In genomic region chr19:10228393-10228792, GRCh38 we compare ENCODE assay signal across 12 cellular contexts. TPM values are rescaled to one million over a fixed set of nuclear protein-coding genes. Genes with fewer than 3 reads are reported as not detected.
DNase-seq lines count a peak whose midpoint lies in the region; ATAC-seq, FAIRE-seq and TF ChIP-seq lines count a peak whose summit lies in the region.
"Had no signal": no experiment of that assay in that cellular context is flagged by ENCODE, and none has a peak within 500 bp of the region (broad histone marks: within the 10 kb centered on the region; RNA-seq: fewer than 3 reads in every experiment).

No MANE protein-coding gene starts in this region.

- H3K27ac ChIP-seq in OCI-LY1 (ENCODE audit: low read depth, low read length, poor library complexity, severe bottlenecking) (peak overlapping the region; percentile 98), right atrium auricular region (peak overlapping the region; percentile 56 to 83), substantia nigra (ENCODE audit: low read depth, low read length, poor library complexity, severe bottlenecking) (peak overlapping the region; percentile 68), WERI-Rb-1 (no peak overlapping the region)

- H3K4me1 ChIP-seq in OCI-LY1 (ENCODE audit: insufficient read depth, low read length, severe bottlenecking) (peaks cover 70% of the 10 kb centered on the region), right atrium auricular region (peaks cover 0 to 50% of the 10 kb centered on the region in 2 donors)

- peak overlapping the region; percentile 96 for H3K4me3 ChIP-seq in OCI-LY1 (ENCODE audit: low read depth, low read length, poor library complexity, severe bottlenecking)
- no peak overlapping the region for H3K4me3 ChIP-seq in right atrium auricular region
- H3K4me3 ChIP-seq in WERI-Rb-1 (ENCODE audit: low read depth, low read length) = no peak overlapping the region

- H3K27me3 ChIP-seq in OCI-LY1 (ENCODE audit: insufficient read depth, low read length) (no peaks in the 10 kb centered on the region), right atrium auricular region (no peaks in the 10 kb centered on the region), WERI-Rb-1 (ENCODE audit: insufficient read depth, low read depth, severe bottlenecking) (no peaks in the 10 kb centered on the region)

- no peak for ATAC-seq in GM18867 (IDR thresholded peaks at IDR 0.05; ENCODE audit: unreplicated experiment)
- ATAC-seq in HG03039 (IDR thresholded peaks at IDR 0.05; ENCODE audit: unreplicated experiment) = no peak

- DNase-seq in GM12892 (ENCODE audit: insufficient read length) = no peak
- DNase-seq in right atrium auricular region (ENCODE audit: low spot score) = no peak
- no peak for DNase-seq in substantia nigra (lab: John Stamatoyannopoulos, UW)
- DNase-seq in WERI-Rb-1 = no peak
- DNase-seq in C1 segment of cervical spinal cord (lab: John Stamatoyannopoulos, UW) = no peak
- DNase-seq: activated naive CD4-positive, alpha-beta T cell had no signal

- no peak for TF ChIP-seq POLR2A in GM12892 (IDR thresholded peaks at IDR 0.05; ENCODE audit: low read depth, low read length)

- H3K36me3 ChIP-seq in OCI-LY1 (ENCODE audit: insufficient read depth, low read length) (peaks cover 54% of the 10 kb centered on the region), right atrium auricular region (peaks cover 11% of the 10 kb centered on the region), WERI-Rb-1 (no peaks in the 10 kb centered on the region)

- H3K9me3 ChIP-seq in OCI-LY1 (ENCODE audit: low read length) (no peaks in the 10 kb centered on the region), right atrium auricular region (no peaks in the 10 kb centered on the region), WERI-Rb-1 (ENCODE audit: severe bottlenecking) (no peaks in the 10 kb centered on the region)

- no peaks in the 10 kb centered on the region for H4K20me1 ChIP-seq in OCI-LY1 (ENCODE audit: insufficient read depth, low read length)

- H3K79me2 ChIP-seq in OCI-LY1 (ENCODE audit: insufficient read depth, low read length) = peaks cover 54% of the 10 kb centered on the region

- peaks cover 4% of the 10 kb centered on the region; the same call in 1 of the 2 replicates for H3F3A ChIP-seq in OCI-LY1 (ENCODE audit: insufficient read depth, low read length)

- FAIRE-seq in GM12892 (lab: Jason Lieb, UNC) = peak; percentile 42
- FAIRE-seq: bronchial epithelial cell, HTR-8/SVneo, TTC549 had no signal

- peak overlapping the region; percentile 91 for H3K9ac ChIP-seq in OCI-LY1 (ENCODE audit: low read length)

- H3K4me2 ChIP-seq in OCI-LY1 (ENCODE audit: low read length) = peak overlapping the region; percentile 69

- H2AFZ ChIP-seq in OCI-LY1 (ENCODE audit: low read length) = no peak overlapping the region

- no peaks in the 10 kb centered on the region for H3K9me2 ChIP-seq in OCI-LY1 (ENCODE audit: low read depth, low read length)

- TF ChIP-seq CTCF in OCI-LY1 (IDR thresholded peaks at IDR 0.05; ENCODE audit: low read length) = no peak
- no peak for TF ChIP-seq CTCF in right atrium auricular region (IDR thresholded peaks at IDR 0.05)
- no peak for TF ChIP-seq CTCF in WERI-Rb-1 (IDR thresholded peaks at IDR 0.05; ENCODE audit: low read depth, low read length)

RNA-seq across cellular contexts. Expression of gene S1PR2, which starts 2.7 kb away (rescaled TPM):
- polyA plus RNA-seq in GM12892 (2012; ENCODE audit: missing spikeins) = 10.6 TPM
- 10 to 100 TPM in 1 of 2 donors, 1 to 10 TPM in 1; 4.3 to 14.7 TPM for total RNA-seq in right atrium auricular region

RNA-seq across cellular contexts. Expression of gene MRPL4, which starts 23.6 kb away (rescaled TPM):
- polyA plus RNA-seq in GM12892 (2012; ENCODE audit: missing spikeins) = 49.2 TPM
- total RNA-seq in right atrium auricular region = 10 to 100 TPM; 75.9 to 86.3 TPM

RNA-seq across cellular contexts. Expression of gene DNMT1, which starts 33.6 kb away (rescaled TPM):
- 122 TPM for polyA plus RNA-seq in GM12892 (2012; ENCODE audit: missing spikeins)
- 10 to 100 TPM; 17.2 to 27.7 TPM for total RNA-seq in right atrium auricular region

RNA-seq across cellular contexts. Expression of gene ICAM1, which starts 42.5 kb away (rescaled TPM):
- polyA plus RNA-seq in GM12892 (2012; ENCODE audit: missing spikeins) = 48.8 TPM
- total RNA-seq in right atrium auricular region = 10 to 100 TPM; 15.2 to 24.4 TPM

RNA-seq across cellular contexts. Expression of gene ICAM4, which starts 58.4 kb away (rescaled TPM):
- polyA plus RNA-seq in GM12892 (2012; ENCODE audit: missing spikeins) = 0.78 TPM
- under 1 TPM in 1 of 2 donors, not detected in 1; 0.55 TPM for total RNA-seq in right atrium auricular region
